1 cellular context compared by ENCODE assay signal in genomic region chr10:133308431-133309110, GRCh38.
TF ChIP-seq lines count a peak whose summit lies in the region.

TSS of gene TUBGCP2 (minus strand) at chr10:133308872. CDS start at chr10:133302941, 5,931 bp downstream.
A gene with protein sequence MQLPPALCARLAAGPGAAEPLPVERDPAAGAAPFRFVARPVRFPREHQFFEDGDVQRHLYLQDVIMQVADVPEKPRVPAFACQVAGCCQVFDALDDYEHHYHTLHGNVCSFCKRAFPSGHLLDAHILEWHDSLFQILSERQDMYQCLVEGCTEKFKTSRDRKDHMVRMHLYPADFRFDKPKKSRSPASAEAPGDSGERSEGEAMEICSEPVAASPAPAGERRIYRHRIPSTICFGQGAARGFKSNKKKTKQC (plus strand): TSS chr10:133308914. CDS start chr10:133308944, 30 bp downstream.

TF ChIP-seq in HepG2, 621 proteins besides CTCF, POLR2A, EP300 and RAD21 (continued from another document and continues in another):
- TF ChIP-seq ZNF382 (CRISPR knock-in tag; IDR thresholded peaks at IDR 0.05; ENCODE audit: borderline replicate concordance) = no peak
- peak; percentile 52; the same call in 1 of the 2 replicates for TF ChIP-seq RFX5 (IDR thresholded peaks at IDR 0.05; ENCODE audit: low read depth, low read length)
- TF ChIP-seq LBX2 (CRISPR knock-in tag; IDR thresholded peaks at IDR 0.05; ENCODE audit: borderline replicate concordance) = no peak
- TF ChIP-seq, protein P1, sequence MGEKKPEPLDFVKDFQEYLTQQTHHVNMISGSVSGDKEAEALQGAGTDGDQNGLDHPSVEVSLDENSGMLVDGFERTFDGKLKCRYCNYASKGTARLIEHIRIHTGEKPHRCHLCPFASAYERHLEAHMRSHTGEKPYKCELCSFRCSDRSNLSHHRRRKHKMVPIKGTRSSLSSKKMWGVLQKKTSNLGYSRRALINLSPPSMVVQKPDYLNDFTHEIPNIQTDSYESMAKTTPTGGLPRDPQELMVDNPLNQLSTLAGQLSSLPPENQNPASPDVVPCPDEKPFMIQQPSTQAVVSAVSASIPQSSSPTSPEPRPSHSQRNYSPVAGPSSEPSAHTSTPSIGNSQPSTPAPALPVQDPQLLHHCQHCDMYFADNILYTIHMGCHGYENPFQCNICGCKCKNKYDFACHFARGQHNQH (CRISPR knock-in tag; IDR thresholded peaks at IDR 0.05) = no peak
- peak; percentile 72; the same call in 1 of the 2 replicates for TF ChIP-seq HOXA3 (CRISPR knock-in tag; IDR thresholded peaks at IDR 0.05)
- TF ChIP-seq, protein P2, sequence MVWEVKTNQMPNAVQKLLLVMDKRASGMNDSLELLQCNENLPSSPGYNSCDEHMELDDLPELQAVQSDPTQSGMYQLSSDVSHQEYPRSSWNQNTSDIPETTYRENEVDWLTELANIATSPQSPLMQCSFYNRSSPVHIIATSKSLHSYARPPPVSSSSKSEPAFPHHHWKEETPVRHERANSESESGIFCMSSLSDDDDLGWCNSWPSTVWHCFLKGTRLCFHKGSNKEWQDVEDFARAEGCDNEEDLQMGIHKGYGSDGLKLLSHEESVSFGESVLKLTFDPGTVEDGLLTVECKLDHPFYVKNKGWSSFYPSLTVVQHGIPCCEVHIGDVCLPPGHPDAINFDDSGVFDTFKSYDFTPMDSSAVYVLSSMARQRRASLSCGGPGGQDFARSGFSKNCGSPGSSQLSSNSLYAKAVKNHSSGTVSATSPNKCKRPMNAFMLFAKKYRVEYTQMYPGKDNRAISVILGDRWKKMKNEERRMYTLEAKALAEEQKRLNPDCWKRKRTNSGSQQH (CRISPR knock-in tag; IDR thresholded peaks at IDR 0.05; ENCODE audit: low read depth) = no peak
- TF ChIP-seq ARNT2 (CRISPR knock-in tag; IDR thresholded peaks at IDR 0.05; ENCODE audit: low read depth) = peak; percentile 51; the same call in 1 of the 2 replicates
- TF ChIP-seq ZNF607 (CRISPR knock-in tag; IDR thresholded peaks at IDR 0.05; ENCODE audit: borderline replicate concordance) = no peak
- TF ChIP-seq ZBTB33 (CRISPR knock-in tag; IDR thresholded peaks at IDR 0.05) = no peak
- no peak for TF ChIP-seq GPBP1L1 (CRISPR knock-in tag; IDR thresholded peaks at IDR 0.05)
- TF ChIP-seq ATAD3A (CRISPR knock-in tag; IDR thresholded peaks at IDR 0.05) = no peak
- TF ChIP-seq ZNF639 (CRISPR knock-in tag; conservative IDR thresholded peaks at IDR 0.05) = peak; percentile 40; the same call in 1 of the 2 replicates
- TF ChIP-seq SP2 (CRISPR knock-in tag; IDR thresholded peaks at IDR 0.05) = 0 out of 2 replicates have a peak, but pooled peaks have one; percentile 39
- peak; percentile 50; the same call in 1 of the 2 replicates for TF ChIP-seq ZNF274 (CRISPR knock-in tag; IDR thresholded peaks at IDR 0.05)
- no peak for TF ChIP-seq TRIM24 (CRISPR knock-in tag; IDR thresholded peaks at IDR 0.05)
- no peak for TF ChIP-seq ZNF619 (CRISPR knock-in tag; IDR thresholded peaks at IDR 0.05)
- TF ChIP-seq, protein P3, sequence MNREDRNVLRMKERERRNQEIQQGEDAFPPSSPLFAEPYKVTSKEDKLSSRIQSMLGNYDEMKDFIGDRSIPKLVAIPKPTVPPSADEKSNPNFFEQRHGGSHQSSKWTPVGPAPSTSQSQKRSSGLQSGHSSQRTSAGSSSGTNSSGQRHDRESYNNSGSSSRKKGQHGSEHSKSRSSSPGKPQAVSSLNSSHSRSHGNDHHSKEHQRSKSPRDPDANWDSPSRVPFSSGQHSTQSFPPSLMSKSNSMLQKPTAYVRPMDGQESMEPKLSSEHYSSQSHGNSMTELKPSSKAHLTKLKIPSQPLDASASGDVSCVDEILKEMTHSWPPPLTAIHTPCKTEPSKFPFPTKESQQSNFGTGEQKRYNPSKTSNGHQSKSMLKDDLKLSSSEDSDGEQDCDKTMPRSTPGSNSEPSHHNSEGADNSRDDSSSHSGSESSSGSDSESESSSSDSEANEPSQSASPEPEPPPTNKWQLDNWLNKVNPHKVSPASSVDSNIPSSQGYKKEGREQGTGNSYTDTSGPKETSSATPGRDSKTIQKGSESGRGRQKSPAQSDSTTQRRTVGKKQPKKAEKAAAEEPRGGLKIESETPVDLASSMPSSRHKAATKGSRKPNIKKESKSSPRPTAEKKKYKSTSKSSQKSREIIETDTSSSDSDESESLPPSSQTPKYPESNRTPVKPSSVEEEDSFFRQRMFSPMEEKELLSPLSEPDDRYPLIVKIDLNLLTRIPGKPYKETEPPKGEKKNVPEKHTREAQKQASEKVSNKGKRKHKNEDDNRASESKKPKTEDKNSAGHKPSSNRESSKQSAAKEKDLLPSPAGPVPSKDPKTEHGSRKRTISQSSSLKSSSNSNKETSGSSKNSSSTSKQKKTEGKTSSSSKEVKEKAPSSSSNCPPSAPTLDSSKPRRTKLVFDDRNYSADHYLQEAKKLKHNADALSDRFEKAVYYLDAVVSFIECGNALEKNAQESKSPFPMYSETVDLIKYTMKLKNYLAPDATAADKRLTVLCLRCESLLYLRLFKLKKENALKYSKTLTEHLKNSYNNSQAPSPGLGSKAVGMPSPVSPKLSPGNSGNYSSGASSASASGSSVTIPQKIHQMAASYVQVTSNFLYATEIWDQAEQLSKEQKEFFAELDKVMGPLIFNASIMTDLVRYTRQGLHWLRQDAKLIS (CRISPR knock-in tag; IDR thresholded peaks at IDR 0.05) = no peak
- TF ChIP-seq, protein P4, sequence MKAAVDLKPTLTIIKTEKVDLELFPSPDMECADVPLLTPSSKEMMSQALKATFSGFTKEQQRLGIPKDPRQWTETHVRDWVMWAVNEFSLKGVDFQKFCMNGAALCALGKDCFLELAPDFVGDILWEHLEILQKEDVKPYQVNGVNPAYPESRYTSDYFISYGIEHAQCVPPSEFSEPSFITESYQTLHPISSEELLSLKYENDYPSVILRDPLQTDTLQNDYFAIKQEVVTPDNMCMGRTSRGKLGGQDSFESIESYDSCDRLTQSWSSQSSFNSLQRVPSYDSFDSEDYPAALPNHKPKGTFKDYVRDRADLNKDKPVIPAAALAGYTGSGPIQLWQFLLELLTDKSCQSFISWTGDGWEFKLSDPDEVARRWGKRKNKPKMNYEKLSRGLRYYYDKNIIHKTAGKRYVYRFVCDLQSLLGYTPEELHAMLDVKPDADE (CRISPR knock-in tag; IDR thresholded peaks at IDR 0.05) = no peak
- no peak for TF ChIP-seq CHD2 (IDR thresholded peaks at IDR 0.05; ENCODE audit: low read depth, low read length)
- no peak for TF ChIP-seq ZNF644 (CRISPR knock-in tag; IDR thresholded peaks at IDR 0.05; ENCODE audit: low read depth)
- TF ChIP-seq ZBTB39 (CRISPR knock-in tag; IDR thresholded peaks at IDR 0.05) = no peak
- no peak for TF ChIP-seq THRA (CRISPR knock-in tag; IDR thresholded peaks at IDR 0.05; ENCODE audit: borderline replicate concordance)
- TF ChIP-seq, protein P5, sequence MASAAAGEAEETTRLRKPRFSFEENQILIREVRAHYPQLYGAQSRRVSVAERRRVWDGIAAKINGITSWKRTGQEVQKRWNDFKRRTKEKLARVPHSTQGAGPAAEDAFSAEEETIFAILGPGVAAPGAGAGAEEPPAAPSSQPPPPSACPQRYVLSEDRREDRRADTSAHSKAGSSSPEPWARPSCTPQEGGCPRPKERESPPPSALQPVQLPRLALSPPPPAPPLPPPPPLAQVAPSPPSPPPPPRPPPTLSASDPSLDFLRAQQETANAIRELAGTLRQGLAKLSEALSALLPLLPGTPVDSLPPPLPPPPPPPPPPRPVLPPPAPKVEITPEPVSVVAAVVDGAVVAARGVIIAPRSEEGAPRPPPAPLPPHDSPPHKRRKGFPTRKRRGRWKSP (CRISPR knock-in tag; IDR thresholded peaks at IDR 0.05) = no peak
- TF ChIP-seq CERS6 (CRISPR knock-in tag; IDR thresholded peaks at IDR 0.05) = no peak
- no peak for TF ChIP-seq ZNF276 (CRISPR knock-in tag; IDR thresholded peaks at IDR 0.05; ENCODE audit: low read depth)
- TF ChIP-seq SMARCE1 (IDR thresholded peaks at IDR 0.05; ENCODE audit: borderline replicate concordance) = no peak
- no peak for TF ChIP-seq TOE1 (CRISPR knock-in tag; IDR thresholded peaks at IDR 0.05)
- TF ChIP-seq KDM2A (CRISPR knock-in tag; IDR thresholded peaks at IDR 0.05; ENCODE audit: borderline replicate concordance, low read depth) = peak; percentile 27; the same call in 1 of the 2 replicates
- TF ChIP-seq ZNF33B (CRISPR knock-in tag; IDR thresholded peaks at IDR 0.05) = no peak
- no peak for TF ChIP-seq RBAK (CRISPR knock-in tag; IDR thresholded peaks at IDR 0.05)
- TF ChIP-seq ZNF569 (CRISPR knock-in tag; IDR thresholded peaks at IDR 0.05; ENCODE audit: borderline replicate concordance) = no peak
- no peak for TF ChIP-seq KDM6A (CRISPR knock-in tag; IDR thresholded peaks at IDR 0.05; ENCODE audit: low read depth)
- no peak for TF ChIP-seq ZNF30 (CRISPR knock-in tag; IDR thresholded peaks at IDR 0.05)
- no peak for TF ChIP-seq MLLT10 (CRISPR knock-in tag; IDR thresholded peaks at IDR 0.05)
- 0 out of 2 replicates have a peak, but pooled peaks have one; percentile 62 for TF ChIP-seq BRCA1 (CRISPR knock-in tag; IDR thresholded peaks at IDR 0.05)
